Comparison of ENCODE assay signal across 30 cellular contexts in genomic region chrY:14373608-14374007, GRCh38.
"Had no signal": no experiment of that assay in that cellular context is flagged by ENCODE, and none has a peak within 500 bp of the region (broad histone marks: within the 10 kb centered on the region; RNA-seq: fewer than 3 reads in every experiment).

No MANE protein-coding gene starts in this region.

- H3K27ac ChIP-seq: ascending aorta, breast epithelium, cardiac muscle cell, colonic mucosa, esophagus muscularis mucosa, heart left ventricle, WERI-Rb-1 had no signal

- H3K9me3 ChIP-seq: ascending aorta, breast epithelium, colonic mucosa, esophagus muscularis mucosa, heart left ventricle had no signal

- H3K36me3 ChIP-seq: ascending aorta, breast epithelium, cardiac muscle cell, colonic mucosa, esophagus muscularis mucosa, heart left ventricle, WERI-Rb-1 had no signal

- DNase-seq: activated B cell treated with CpG ODN at 0.5 μM for 24 hours; activated CD4-positive, alpha-beta memory T cell treated with anti-CD3 and anti-CD28 coated beads for 36 hours; activated CD4-positive, alpha-beta T cell treated with anti-CD3 and anti-CD28 coated beads for 48 hours; activated CD8-positive, alpha-beta memory T cell treated with anti-CD3 and anti-CD28 coated beads, Interleukin-2, amount 10 ng/mL, durations not matched to agents 7 days and 5 days; activated CD8-positive, alpha-beta memory T cell treated with anti-CD3 and anti-CD28 coated beads, Interleukin-2, amount 50 U/mL, for 4 hours; activated CD8-positive, alpha-beta T cell treated with anti-CD3 and anti-CD28 coated beads, Interleukin-2, amount 10 ng/mL, durations not matched to agents 7 days and 5 days; activated effector memory CD4-positive, alpha-beta T cell treated with anti-CD3 and anti-CD28 coated beads, Interleukin-2, amount 50 U/mL, for 16 hours; activated naive CD4-positive, alpha-beta T cell treated with anti-CD3 and anti-CD28 coated beads, Interleukin-2, amount 10 ng/mL, durations not matched to agents 7 days and 5 days; activated naive CD8-positive, alpha-beta T cell treated with anti-CD3 and anti-CD28 coated beads, Interleukin-2, amount 10 ng/mL, durations not matched to agents 7 days and 5 days; activated T-cell treated with anti-CD3 and anti-CD28 coated beads, Interleukin-2, amount 50 U/mL, for 1 hour; activated T-cell treated with anti-CD3 and anti-CD28 coated beads, Interleukin-2, amount 50 U/mL, for 48 hours; central memory CD4-positive, alpha-beta T cell; cerebellar nuclear complex; colonic mucosa; effector CD8-positive, alpha-beta T cell; endodermal cell; erythroblast; glutamatergic neuron; heart left ventricle; T-helper 1 cell; T-helper 17 cell; T1000; WERI-Rb-1 had no signal

- FAIRE-seq: frontal cortex had no signal

- H3K4me1 ChIP-seq: ascending aorta, breast epithelium, colonic mucosa, esophagus muscularis mucosa, heart left ventricle had no signal

- ATAC-seq: activated CD4-positive, CD25-positive, alpha-beta regulatory T cell treated with anti-CD3 and anti-CD28 coated beads, Interleukin-2, amount 50 U/mL, for 24 hours; activated CD8-positive, alpha-beta memory T cell treated with anti-CD3 and anti-CD28 coated beads, Interleukin-2, amount 10 ng/mL, durations not matched to agents 7 days and 5 days; activated CD8-positive, alpha-beta T cell treated with anti-CD3 and anti-CD28 coated beads, Interleukin-2, amount 10 ng/mL, durations not matched to agents 7 days and 5 days; activated naive CD4-positive, alpha-beta T cell treated with anti-CD3 and anti-CD28 coated beads, Interleukin-2, amount 50 U/mL, for 72 hours; heart left ventricle; T-helper 17 cell had no signal

- H3K4me3 ChIP-seq: ascending aorta, breast epithelium, cardiac muscle cell, colonic mucosa, esophagus muscularis mucosa, heart left ventricle had no signal

- H3K27me3 ChIP-seq: ascending aorta, breast epithelium, cardiac muscle cell, colonic mucosa, esophagus muscularis mucosa, heart left ventricle had no signal
